Comparison of ENCODE assay signal across 17 cellular contexts in genomic region chr2:217614498-217614897, GRCh38.
DNase-seq lines count a peak whose midpoint lies in the region; ATAC-seq and TF ChIP-seq lines count a peak whose summit lies in the region.
"Had no signal": no experiment of that assay in that cellular context is flagged by ENCODE, and none has a peak within 500 bp of the region (broad histone marks: within the 10 kb centered on the region; RNA-seq: fewer than 3 reads in every experiment).

No MANE protein-coding gene starts in this region.

- DNase-seq in GM06990 (ENCODE audit: extremely low read depth, insufficient read length) (peak; percentile 48), GM13976 (ENCODE audit: low spot score) (peak; percentile 57), MV-4-11 (lab: John Stamatoyannopoulos, UW) (peak; percentile 31), HuH-7 (ENCODE audit: low spot score) (no peak), ACHN (no peak), pons (ENCODE audit: low spot score) (no peak), mucosa of gallbladder (ENCODE audit: low spot score) (no peak)
- DNase-seq: activated CD8-positive, alpha-beta memory T cell treated with anti-CD3 and anti-CD28 coated beads for 24 hours; activated effector memory CD4-positive, alpha-beta T cell treated with anti-CD3 and anti-CD28 coated beads, Interleukin-2, amount 50 U/mL, for 16 hours; amygdala; KBM-7; NCI-H1105 treated with DMSO at 0.1 percent for 48 hours; NCI-H774; sigmoid colon had no signal

- in situ Hi-C loops in GM13976 (cut with MboI; ENCODE audit: low sequenced_read_pairs, unreplicated experiment) = no loop called here
- in situ Hi-C loops in ACHN (cut with HindIII; ENCODE audit: low pct_ligation_motif_present, low pct_unique_long_range_greater_than_20kb, low sequenced_read_pairs) = no loop called here

- H3K36me3 ChIP-seq in GM06990 (ENCODE audit: control insufficient read depth, insufficient read depth, low read length) = no peaks in the 10 kb centered on the region
- H3K36me3 ChIP-seq: sigmoid colon had no signal

- H3K4me3 ChIP-seq in GM06990 (replicated peaks; ENCODE audit: low read depth, low read length) = no peak overlapping the region
- H3K4me3 ChIP-seq: sigmoid colon had no signal

- no peaks in the 10 kb centered on the region for H3K27me3 ChIP-seq in GM06990 (replicated peaks; ENCODE audit: control insufficient read depth, insufficient read depth, low read length)
- H3K27me3 ChIP-seq: sigmoid colon had no signal

- ATAC-seq in GM21529 (IDR thresholded peaks at IDR 0.05; ENCODE audit: unreplicated experiment) = peak; percentile 63
- ATAC-seq: foreskin keratinocyte, left lobe of liver had no signal

- no peak for TF ChIP-seq CTCF in GM06990 (IDR thresholded peaks at IDR 0.05; ENCODE audit: insufficient read depth, low read length, poor library complexity, severe bottlenecking)
- TF ChIP-seq CTCF in GM13976 (IDR thresholded peaks at IDR 0.05; ENCODE audit: borderline replicate concordance, control extremely low read depth, extremely low read depth, insufficient read depth, missing control alignments) = no peak

Comparison
In these comparisons a context has a peak if more than half of its experiments do, and no peak if none do; other contexts are left out.
1. DNase-seq: peak in GM06990 (single experiment), GM13976 (single experiment) and MV-4-11 (single experiment); none in HuH-7 (single experiment), ACHN (single experiment), pons (single experiment) and mucosa of gallbladder (single experiment).